In genomic region chr10:93751832-93752231, GRCh38 we compare ENCODE assay signal across 9 cellular contexts. TPM values are rescaled to one million over a fixed set of nuclear protein-coding genes. Genes with fewer than 3 reads are reported as not detected.
DNase-seq lines count a peak whose midpoint lies in the region; ATAC-seq and TF ChIP-seq lines count a peak whose summit lies in the region.
"Had no signal": no experiment of that assay in that cellular context is flagged by ENCODE, and none has a peak within 500 bp of the region (broad histone marks: within the 10 kb centered on the region; RNA-seq: fewer than 3 reads in every experiment).

No MANE protein-coding gene starts in this region.

- H4K20me1 ChIP-seq in SU-DHL-6 (ENCODE audit: low read depth, low read length) = no peaks in the 10 kb centered on the region

- no peaks in the 10 kb centered on the region for H3K36me3 ChIP-seq in SU-DHL-6 (ENCODE audit: low read length)

- no peaks in the 10 kb centered on the region for H3K27me3 ChIP-seq in SU-DHL-6 (ENCODE audit: low read length)

- H3K4me3 ChIP-seq in SU-DHL-6 (ENCODE audit: insufficient read depth, low read length, poor library complexity, severe bottlenecking) = no peak overlapping the region
- H3K4me3 ChIP-seq: skin epidermis had no signal

- peaks cover 36 to 50% of the 10 kb centered on the region in 2 donors for H3K27me3 Mint-ChIP-seq in stimulated activated naive B cell treated with anti-CD40 and anti-IgM and Interleukin-4, amounts not matched to agents 10 μg/mL and 1 μg/mL and 100 μg/mL, for 72 hours

- H3K9me2 ChIP-seq in SU-DHL-6 (replicated peaks; ENCODE audit: insufficient read depth, low read length) = no peaks in the 10 kb centered on the region

- DNase-seq in activated CD4-positive, CD25-positive, alpha-beta regulatory T cell (lab: John Stamatoyannopoulos, UW) = no peak
- peak in 30 of 42 donors; percentile 19 to 77 (median 54) for DNase-seq in head of caudate nucleus
- no peak for DNase-seq in stimulated activated naive B cell treated with anti-CD40 and anti-IgM and Interleukin-4, amounts not matched to agents 10 μg/mL and 1 μg/mL and 100 μg/mL, for 72 hours
- DNase-seq in ureter (ENCODE audit: low spot score) = no peak
- DNase-seq in NCI-H2029 (lab: John Stamatoyannopoulos, UW) = no peak

- H3K36me3 Mint-ChIP-seq in stimulated activated naive B cell treated with anti-CD40 and anti-IgM and Interleukin-4, amounts not matched to agents 10 μg/mL and 1 μg/mL and 100 μg/mL, for 72 hours = no peaks in the 10 kb centered on the region

- TF ChIP-seq CTCF in SU-DHL-6 (IDR thresholded peaks at IDR 0.05; ENCODE audit: insufficient read depth, low read length, poor library complexity, severe bottlenecking) = no peak

- no peaks in the 10 kb centered on the region for H3F3A ChIP-seq in SU-DHL-6 (ENCODE audit: insufficient read depth)

- H3K27ac Mint-ChIP-seq in stimulated activated naive B cell treated with anti-CD40 and anti-IgM and Interleukin-4, amounts not matched to agents 10 μg/mL and 1 μg/mL and 100 μg/mL, for 72 hours = no peak overlapping the region

- peaks cover 15 to 18% of the 10 kb centered on the region in 2 donors for H3K4me1 Mint-ChIP-seq in stimulated activated naive B cell treated with anti-CD40 and anti-IgM and Interleukin-4, amounts not matched to agents 10 μg/mL and 1 μg/mL and 100 μg/mL, for 72 hours

- intact Hi-C loops in head of caudate nucleus (cut with DNase I) = loop anchor here (10.0 kb wide), 1 partner anchor 47 kb away; the partner anchor contains the start of gene FRA10AC1

- H3K79me2 ChIP-seq in SU-DHL-6 (ENCODE audit: insufficient read depth, low read length) = no peaks in the 10 kb centered on the region

- H3K27ac ChIP-seq in SU-DHL-6 (ENCODE audit: low read depth, low read length) = no peak overlapping the region
- H3K27ac ChIP-seq: skin epidermis had no signal

- no peak overlapping the region for H3K9ac ChIP-seq in SU-DHL-6 (ENCODE audit: low read length)

- ATAC-seq in activated CD4-positive, CD25-positive, alpha-beta regulatory T cell treated with anti-CD3 and anti-CD28 coated beads, Interleukin-2, amount 50 U/mL, for 24 hours = peak; percentile 48 to 53
- ATAC-seq in stimulated activated naive B cell treated with anti-CD40 and anti-IgM and Interleukin-4, amounts not matched to agents 10 μg/mL and 1 μg/mL and 100 μg/mL, for 72 hours (replicated peaks) = peak; percentile 66 to 68
- no peak for ATAC-seq in GM21360 (IDR thresholded peaks at IDR 0.05; ENCODE audit: unreplicated experiment)

- no peaks in the 10 kb centered on the region for H3K9me3 ChIP-seq in SU-DHL-6 (ENCODE audit: insufficient read depth, low read length)

- peak overlapping the region; percentile 3 to 49 for H3K4me3 Mint-ChIP-seq in stimulated activated naive B cell treated with anti-CD40 and anti-IgM and Interleukin-4, amounts not matched to agents 10 μg/mL and 1 μg/mL and 100 μg/mL, for 72 hours

- H3K9me3 Mint-ChIP-seq in stimulated activated naive B cell treated with anti-CD40 and anti-IgM and Interleukin-4, amounts not matched to agents 10 μg/mL and 1 μg/mL and 100 μg/mL, for 72 hours = peaks cover 0 to 2% of the 10 kb centered on the region in 2 donors

- H3K4me2 ChIP-seq in SU-DHL-6 (ENCODE audit: low read depth, low read length, poor library complexity, severe bottlenecking) = peak overlapping the region; percentile 16

- no peak overlapping the region for H2AFZ ChIP-seq in SU-DHL-6 (ENCODE audit: low read depth, low read length, severe bottlenecking)

RNA-seq across cellular contexts. Expression of gene LGI1, which starts 5.9 kb away (rescaled TPM):
- total RNA-seq in ureter = 1.1 TPM

RNA-seq across cellular contexts. Expression of gene FRA10AC1, which starts 49.4 kb away (rescaled TPM):
- 29.1 TPM for total RNA-seq in ureter

Comparison
In these comparisons a context has a peak if more than half of its experiments do, and no peak if none do; other contexts are left out.
1. DNase-seq: peak in head of caudate nucleus (30 of 42); none in activated CD4-positive, CD25-positive, alpha-beta regulatory T cell (0 of 4), stimulated activated naive B cell treated with anti-CD40 and anti-IgM and Interleukin-4, amounts not matched to agents 10 μg/mL and 1 μg/mL and 100 μg/mL, for 72 hours (single experiment), ureter (single experiment) and NCI-H2029 (single experiment).